ENCODE assay signal across 28 cellular contexts in the genomic region with DNA sequence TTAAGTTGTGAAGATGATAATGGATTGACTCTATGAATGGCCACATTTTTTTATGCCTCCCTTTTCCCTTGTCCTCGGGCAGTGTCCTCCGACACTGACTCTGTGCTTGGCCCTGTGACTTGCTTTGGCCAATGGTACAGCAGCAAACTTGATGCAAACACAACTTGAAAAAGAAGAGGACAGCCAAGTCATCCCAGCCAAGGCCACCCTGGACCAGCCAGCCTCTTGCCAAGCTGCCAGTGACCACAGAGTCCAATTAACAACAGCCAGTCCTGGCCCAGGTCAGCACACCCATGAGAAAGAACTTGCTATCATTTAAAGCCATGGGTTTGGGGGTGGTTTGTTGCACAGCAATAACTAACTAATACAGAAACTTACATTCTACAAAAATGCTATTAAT.
"Had no signal": no experiment of that assay in that cellular context is flagged by ENCODE, and none has a peak within 500 bp of the region (broad histone marks: within the 10 kb centered on the region; RNA-seq: fewer than 3 reads in every experiment).

No MANE protein-coding gene starts in this region.

- H3K27ac ChIP-seq: neural progenitor cell, ovary, parathyroid adenoma, right lobe of liver, sigmoid colon, skin epidermis, suprapubic skin, testis, tibial artery, transverse colon, upper lobe of right lung, uterus had no signal

- H3K36me3 Mint-ChIP-seq: naive thymus-derived CD4-positive, alpha-beta T cell; natural killer cell; neural progenitor cell; stimulated activated effector memory CD8-positive, alpha-beta T cell treated with anti-CD3 and anti-CD28 coated beads, Interleukin-12 subunit alpha, Interleukin-12 subunit beta, amount 100 ng/mL, for 72 hours; type B pancreatic cell had no signal

- H3K9ac ChIP-seq: neural progenitor cell, parathyroid adenoma had no signal

- H3K4me1 ChIP-seq: neural progenitor cell, sigmoid colon, transverse colon, upper lobe of right lung, uterus had no signal

- H3K27me3 ChIP-seq: neural progenitor cell, ovary, right lobe of liver, sigmoid colon, suprapubic skin, testis, tibial artery, transverse colon, upper lobe of right lung, uterus had no signal

- H3K9me3 ChIP-seq: ovary, right lobe of liver, sigmoid colon, suprapubic skin, testis, tibial artery, transverse colon, upper lobe of right lung, uterus had no signal

- H3K79me2 ChIP-seq: parathyroid adenoma had no signal

- H2AFZ ChIP-seq: neural progenitor cell, parathyroid adenoma had no signal

- H3K9me3 Mint-ChIP-seq: naive thymus-derived CD4-positive, alpha-beta T cell; natural killer cell; stimulated activated effector memory CD8-positive, alpha-beta T cell treated with anti-CD3 and anti-CD28 coated beads, Interleukin-12 subunit alpha, Interleukin-12 subunit beta, amount 100 ng/mL, for 72 hours had no signal

- H3K4me1 Mint-ChIP-seq: naive thymus-derived CD4-positive, alpha-beta T cell; natural killer cell; stimulated activated effector memory CD8-positive, alpha-beta T cell treated with anti-CD3 and anti-CD28 coated beads, Interleukin-12 subunit alpha, Interleukin-12 subunit beta, amount 100 ng/mL, for 72 hours had no signal

- H3K4me2 ChIP-seq: neural progenitor cell had no signal

- ATAC-seq: naive thymus-derived CD4-positive, alpha-beta T cell; natural killer cell; stimulated activated effector memory CD8-positive, alpha-beta T cell treated with anti-CD3 and anti-CD28 coated beads, Interleukin-12 subunit alpha, Interleukin-12 subunit beta, amount 100 ng/mL, for 72 hours; stimulated activated naive CD8-positive, alpha-beta T cell treated with anti-CD3 and anti-CD28 coated beads, Interleukin-15, amount 100 ng/mL, for 72 hours; stimulated activated naive CD8-positive, alpha-beta T cell treated with anti-CD3 and anti-CD28 coated beads, Interleukin-15, Interleukin-2, amounts not matched to agents 100 U/mL and 50 U/mL, for 24 hours; upper lobe of right lung had no signal

- H3K36me3 ChIP-seq: neural progenitor cell, ovary, right lobe of liver, sigmoid colon, suprapubic skin, tibial artery, transverse colon, upper lobe of right lung, uterus had no signal

- H3K4me3 Mint-ChIP-seq: naive thymus-derived CD4-positive, alpha-beta T cell; natural killer cell; nephron; neural progenitor cell; stimulated activated effector memory CD8-positive, alpha-beta T cell treated with anti-CD3 and anti-CD28 coated beads, Interleukin-12 subunit alpha, Interleukin-12 subunit beta, amount 100 ng/mL, for 72 hours; stimulated activated naive CD8-positive, alpha-beta T cell treated with anti-CD3 and anti-CD28 coated beads, Interleukin-15, amount 100 ng/mL, for 72 hours; type B pancreatic cell had no signal

- H3K4me3 ChIP-seq: neural progenitor cell, ovary, right lobe of liver, sigmoid colon, skin epidermis, suprapubic skin, testis, tibial artery, transverse colon, upper lobe of right lung, uterus had no signal

- DNase-seq: naive thymus-derived CD4-positive, alpha-beta T cell; natural killer cell; occipital lobe; ovary; retina; right cardiac atrium; sigmoid colon; stimulated activated CD4-positive, alpha-beta T cell treated with anti-CD3 and anti-CD28 coated beads, Interleukin-15, amount 100 ng/mL, for 24 hours; stimulated activated CD4-positive, alpha-beta T cell treated with anti-CD3 and anti-CD28 coated beads, Interleukin-2, amount 100 ng/mL, for 24 hours; stimulated activated CD4-positive, alpha-beta T cell treated with anti-CD3 and anti-CD28 coated beads, Interleukin-2, amount 100 ng/mL, for 48 hours; stimulated activated CD4-positive, alpha-beta T cell treated with anti-CD3 and anti-CD28 coated beads, Interleukin-4, amount 100 ng/mL, for 24 hours; stimulated activated naive CD4-positive, alpha-beta T cell; stimulated activated naive CD8-positive, alpha-beta T cell treated with anti-CD3 and anti-CD28 coated beads, Interleukin-15, amount 100 ng/mL, for 72 hours; stimulated activated naive CD8-positive, alpha-beta T cell treated with anti-CD3 and anti-CD28 coated beads, Interleukin-15, Interleukin-2, amounts not matched to agents 100 U/mL and 50 U/mL, for 24 hours; testis; tibial artery; transverse colon; upper lobe of right lung; uterus had no signal

- H3K27ac Mint-ChIP-seq: naive thymus-derived CD4-positive, alpha-beta T cell; natural killer cell; nephron; neural progenitor cell; progenitor cell of endocrine pancreas; stimulated activated effector memory CD8-positive, alpha-beta T cell treated with anti-CD3 and anti-CD28 coated beads, Interleukin-12 subunit alpha, Interleukin-12 subunit beta, amount 100 ng/mL, for 72 hours; stimulated activated naive CD8-positive, alpha-beta T cell treated with anti-CD3 and anti-CD28 coated beads, Interleukin-15, amount 100 ng/mL, for 72 hours; type B pancreatic cell had no signal
